Comparison of ENCODE assay signal across 22 cellular contexts in genomic region chr15:86004061-86004460, GRCh38.
"Had no signal": no experiment of that assay in that cellular context is flagged by ENCODE, and none has a peak within 500 bp of the region (broad histone marks: within the 10 kb centered on the region; RNA-seq: fewer than 3 reads in every experiment).

No MANE protein-coding gene starts in this region.

- ATAC-seq: foreskin keratinocyte, gastroesophageal sphincter, heart left ventricle, left colon, left lobe of liver, left ventricle myocardium superior had no signal

- H3K27me3 ChIP-seq: colonic mucosa, esophagus muscularis mucosa, foreskin keratinocyte, gastroesophageal sphincter, hepatocyte had no signal

- H3K79me2 ChIP-seq: hepatocyte had no signal

- H3K4me3 ChIP-seq: colonic mucosa, esophagus muscularis mucosa, gastroesophageal sphincter, heart left ventricle, hepatocyte, lung had no signal

- H3K9me3 ChIP-seq: colonic mucosa, esophagus muscularis mucosa, gastroesophageal sphincter, heart left ventricle had no signal

- H3K36me3 ChIP-seq: colonic mucosa, esophagus muscularis mucosa, gastroesophageal sphincter, heart left ventricle had no signal

- H3K4me2 ChIP-seq: hepatocyte had no signal

- FAIRE-seq: endothelial cell of umbilical vein, frontal cortex, kidney had no signal

- H3K27ac ChIP-seq: colonic mucosa, esophagus muscularis mucosa, foreskin keratinocyte, gastroesophageal sphincter, heart left ventricle, hepatocyte had no signal

- H3K4me1 ChIP-seq: colonic mucosa, foreskin keratinocyte, gastroesophageal sphincter, heart left ventricle had no signal

- H2AFZ ChIP-seq: hepatocyte had no signal

- DNase-seq: colonic mucosa; cortex of kidney; effector memory CD4-positive, alpha-beta T cell; foreskin keratinocyte; heart left ventricle; hypothalamus; immature natural killer cell; islet precursor cell; kidney; kidney glomerular epithelial cell; left colon; left ventricle myocardium superior; mammary epithelial cell; mesendoderm; midbrain had no signal
